In genomic region chr12:132281021-132281420, GRCh38 we compare ENCODE assay signal across 16 cellular contexts. TPM values are rescaled to one million over a fixed set of nuclear protein-coding genes. Genes with fewer than 3 reads are reported as not detected.
"Had no signal": no experiment of that assay in that cellular context is flagged by ENCODE, and none has a peak within 500 bp of the region (broad histone marks: within the 10 kb centered on the region; RNA-seq: fewer than 3 reads in every experiment).

No MANE protein-coding gene starts in this region.

- H3K27ac ChIP-seq: coronary artery, hepatocyte, neural progenitor cell, stomach had no signal

- H3K36me3 ChIP-seq: neural progenitor cell, stomach had no signal

- ATAC-seq: mucosa of descending colon; naive thymus-derived CD8-positive, alpha-beta T cell had no signal

- H3K27ac Mint-ChIP-seq: neural progenitor cell had no signal

- FAIRE-seq: small intestine had no signal

- H3K36me3 Mint-ChIP-seq: neural progenitor cell had no signal

- H3K4me3 ChIP-seq: coronary artery, hepatocyte, mucosa of descending colon, neural progenitor cell, stomach had no signal

- H3K9me3 ChIP-seq: mucosa of descending colon, stomach had no signal

- DNase-seq: effector CD4-positive, alpha-beta T cell; foreskin melanocyte; kidney glomerular epithelial cell; occipital lobe; small intestine; stimulated activated CD4-positive, alpha-beta T cell treated with anti-CD3 and anti-CD28 coated beads, Interleukin-12 subunit alpha, Interleukin-12 subunit beta, amount 100 ng/mL, for 4 hours; stimulated activated naive CD4-positive, alpha-beta T cell; stomach; substantia nigra; trophoblast cell had no signal

- H3K9ac ChIP-seq: neural progenitor cell had no signal

- H3K4me3 Mint-ChIP-seq: naive thymus-derived CD8-positive, alpha-beta T cell; neural progenitor cell had no signal

- H3K9me3 Mint-ChIP-seq: naive thymus-derived CD8-positive, alpha-beta T cell had no signal

- H3K4me2 ChIP-seq: hepatocyte, neural progenitor cell had no signal

RNA-seq across cellular contexts. Expression of gene GALNT9, which starts 48.4 kb away (rescaled TPM):
- total RNA-seq: naive thymus-derived CD8-positive, alpha-beta T cell had no signal
- polyA plus RNA-seq: esophagus; naive thymus-derived CD8-positive, alpha-beta T cell had no signal
